1 cellular context compared by ENCODE assay signal in the genomic region with DNA sequence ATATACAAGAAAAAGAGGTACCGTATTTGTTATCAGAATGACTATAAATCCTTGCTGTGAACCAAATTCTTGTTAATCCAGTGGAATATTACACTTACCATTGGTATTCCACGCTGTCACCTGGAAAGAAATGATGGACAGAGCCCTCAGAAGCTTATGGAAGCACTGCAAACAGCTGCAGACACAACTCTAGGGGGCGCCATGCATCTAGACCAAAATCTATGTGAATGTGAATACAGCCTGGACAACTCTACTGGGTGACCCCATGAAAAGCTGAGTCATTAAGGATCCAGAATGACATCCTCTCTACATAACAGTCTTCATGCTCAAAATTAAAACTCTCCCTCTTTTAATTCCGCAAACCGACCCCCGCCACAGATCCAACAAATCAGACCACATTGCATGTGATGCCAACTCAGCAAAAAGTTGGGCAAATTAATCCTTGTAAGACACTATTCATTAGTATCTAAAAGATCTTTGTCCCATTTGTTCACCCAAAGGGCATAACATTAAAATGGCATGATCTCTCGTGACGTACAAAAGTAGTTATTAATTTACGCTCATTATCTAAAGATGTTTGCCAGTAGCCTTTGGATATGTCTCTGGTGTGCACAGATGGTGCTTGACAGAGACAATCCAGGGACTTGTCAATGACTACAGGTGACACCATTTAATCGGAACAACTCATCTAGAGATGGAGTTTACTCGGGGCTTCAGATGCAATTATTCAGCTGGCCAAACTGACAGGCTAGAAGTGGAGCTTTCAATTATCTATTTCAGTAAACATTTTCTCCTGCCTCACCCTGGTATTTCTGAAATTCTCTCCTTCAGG.
TF ChIP-seq lines count a peak whose summit lies in the region.

No MANE protein-coding gene starts in this region.

TF ChIP-seq in HCT116, 20 proteins besides CTCF, POLR2A, EP300 and RAD21 (continued from another document):
- TF ChIP-seq, protein P1, sequence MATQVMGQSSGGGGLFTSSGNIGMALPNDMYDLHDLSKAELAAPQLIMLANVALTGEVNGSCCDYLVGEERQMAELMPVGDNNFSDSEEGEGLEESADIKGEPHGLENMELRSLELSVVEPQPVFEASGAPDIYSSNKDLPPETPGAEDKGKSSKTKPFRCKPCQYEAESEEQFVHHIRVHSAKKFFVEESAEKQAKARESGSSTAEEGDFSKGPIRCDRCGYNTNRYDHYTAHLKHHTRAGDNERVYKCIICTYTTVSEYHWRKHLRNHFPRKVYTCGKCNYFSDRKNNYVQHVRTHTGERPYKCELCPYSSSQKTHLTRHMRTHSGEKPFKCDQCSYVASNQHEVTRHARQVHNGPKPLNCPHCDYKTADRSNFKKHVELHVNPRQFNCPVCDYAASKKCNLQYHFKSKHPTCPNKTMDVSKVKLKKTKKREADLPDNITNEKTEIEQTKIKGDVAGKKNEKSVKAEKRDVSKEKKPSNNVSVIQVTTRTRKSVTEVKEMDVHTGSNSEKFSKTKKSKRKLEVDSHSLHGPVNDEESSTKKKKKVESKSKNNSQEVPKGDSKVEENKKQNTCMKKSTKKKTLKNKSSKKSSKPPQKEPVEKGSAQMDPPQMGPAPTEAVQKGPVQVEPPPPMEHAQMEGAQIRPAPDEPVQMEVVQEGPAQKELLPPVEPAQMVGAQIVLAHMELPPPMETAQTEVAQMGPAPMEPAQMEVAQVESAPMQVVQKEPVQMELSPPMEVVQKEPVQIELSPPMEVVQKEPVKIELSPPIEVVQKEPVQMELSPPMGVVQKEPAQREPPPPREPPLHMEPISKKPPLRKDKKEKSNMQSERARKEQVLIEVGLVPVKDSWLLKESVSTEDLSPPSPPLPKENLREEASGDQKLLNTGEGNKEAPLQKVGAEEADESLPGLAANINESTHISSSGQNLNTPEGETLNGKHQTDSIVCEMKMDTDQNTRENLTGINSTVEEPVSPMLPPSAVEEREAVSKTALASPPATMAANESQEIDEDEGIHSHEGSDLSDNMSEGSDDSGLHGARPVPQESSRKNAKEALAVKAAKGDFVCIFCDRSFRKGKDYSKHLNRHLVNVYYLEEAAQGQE (IDR thresholded peaks at IDR 0.05; ENCODE audit: low read depth): no peak
- TF ChIP-seq, protein P2, sequence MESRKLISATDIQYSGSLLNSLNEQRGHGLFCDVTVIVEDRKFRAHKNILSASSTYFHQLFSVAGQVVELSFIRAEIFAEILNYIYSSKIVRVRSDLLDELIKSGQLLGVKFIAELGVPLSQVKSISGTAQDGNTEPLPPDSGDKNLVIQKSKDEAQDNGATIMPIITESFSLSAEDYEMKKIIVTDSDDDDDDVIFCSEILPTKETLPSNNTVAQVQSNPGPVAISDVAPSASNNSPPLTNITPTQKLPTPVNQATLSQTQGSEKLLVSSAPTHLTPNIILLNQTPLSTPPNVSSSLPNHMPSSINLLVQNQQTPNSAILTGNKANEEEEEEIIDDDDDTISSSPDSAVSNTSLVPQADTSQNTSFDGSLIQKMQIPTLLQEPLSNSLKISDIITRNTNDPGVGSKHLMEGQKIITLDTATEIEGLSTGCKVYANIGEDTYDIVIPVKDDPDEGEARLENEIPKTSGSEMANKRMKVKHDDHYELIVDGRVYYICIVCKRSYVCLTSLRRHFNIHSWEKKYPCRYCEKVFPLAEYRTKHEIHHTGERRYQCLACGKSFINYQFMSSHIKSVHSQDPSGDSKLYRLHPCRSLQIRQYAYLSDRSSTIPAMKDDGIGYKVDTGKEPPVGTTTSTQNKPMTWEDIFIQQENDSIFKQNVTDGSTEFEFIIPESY (IDR thresholded peaks at IDR 0.05; ENCODE audit: extremely low read depth, insufficient replicate concordance, low read length): no peak
- TF ChIP-seq EZH2 (IDR thresholded peaks at IDR 0.05) (no peak), EZH2phosphoT487 (IDR thresholded peaks at IDR 0.05; ENCODE audit: borderline replicate concordance) (no peak), SIN3A (IDR thresholded peaks at IDR 0.05; ENCODE audit: low read depth) (no peak), ELF1 (IDR thresholded peaks at IDR 0.05; ENCODE audit: borderline replicate concordance, low read depth) (no peak), JUND (IDR thresholded peaks at IDR 0.05) (no peak), TCF7L2 (IDR thresholded peaks at IDR 0.05; ENCODE audit: borderline replicate concordance, extremely low read depth, insufficient read depth, insufficient read length) (no peak), YY1 (IDR thresholded peaks at IDR 0.05; ENCODE audit: extremely low read depth, insufficient replicate concordance, low read depth, low read length) (no peak)
- TF ChIP-seq, protein P3, sequence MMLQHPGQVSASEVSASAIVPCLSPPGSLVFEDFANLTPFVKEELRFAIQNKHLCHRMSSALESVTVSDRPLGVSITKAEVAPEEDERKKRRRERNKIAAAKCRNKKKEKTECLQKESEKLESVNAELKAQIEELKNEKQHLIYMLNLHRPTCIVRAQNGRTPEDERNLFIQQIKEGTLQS (IDR thresholded peaks at IDR 0.05): no peak
- TF ChIP-seq, protein P4, sequence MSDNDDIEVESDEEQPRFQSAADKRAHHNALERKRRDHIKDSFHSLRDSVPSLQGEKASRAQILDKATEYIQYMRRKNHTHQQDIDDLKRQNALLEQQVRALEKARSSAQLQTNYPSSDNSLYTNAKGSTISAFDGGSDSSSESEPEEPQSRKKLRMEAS (IDR thresholded peaks at IDR 0.05): no peak
